In genomic region chrX:49001521-49002090, GRCh38 we compare ENCODE assay signal across 8 cellular contexts. TPM values are rescaled to one million over a fixed set of nuclear protein-coding genes. Genes with fewer than 3 reads are reported as not detected.
DNase-seq lines count a peak whose midpoint lies in the region; ATAC-seq and TF ChIP-seq lines count a peak whose summit lies in the region.

No MANE protein-coding gene starts in this region.

- peak overlapping the region; percentile 85 for H3K9ac ChIP-seq in Loucy (ENCODE audit: low read depth, low read length, poor library complexity, severe bottlenecking)

- H3K79me2 ChIP-seq in DOHH2 (ENCODE audit: control insufficient read depth, low read length), result peaks cover 20% of the 10 kb centered on the region
- peaks cover 26% of the 10 kb centered on the region for H3K79me2 ChIP-seq in Loucy (ENCODE audit: insufficient read depth, low read length)

- TF ChIP-seq CTCF in DOHH2 (IDR thresholded peaks at IDR 0.05; ENCODE audit: low read depth, low read length, poor library complexity, severe bottlenecking) (no peak), Loucy (conservative IDR thresholded peaks at IDR 0.05; ENCODE audit: low read length) (no peak), kidney epithelial cell (IDR thresholded peaks at IDR 0.05; ENCODE audit: insufficient read depth, low read length, poor library complexity, severe bottlenecking) (no peak)

- H2AFZ ChIP-seq in Loucy (ENCODE audit: low read length), result peak overlapping the region; percentile 99

- peaks cover 36% of the 10 kb centered on the region for H3K36me3 ChIP-seq in DOHH2 (ENCODE audit: control insufficient read depth, low read length)
- no peaks in the 10 kb centered on the region for H3K36me3 ChIP-seq in Loucy (ENCODE audit: insufficient read depth, low read length)
- no peaks in the 10 kb centered on the region for H3K36me3 ChIP-seq in kidney epithelial cell (ENCODE audit: control insufficient read depth, insufficient read depth, low read length)

- H3K27me3 ChIP-seq in DOHH2 (ENCODE audit: control insufficient read depth, low read length) (no peaks in the 10 kb centered on the region), Loucy (ENCODE audit: insufficient read depth, low read length, poor library complexity, severe bottlenecking) (no peaks in the 10 kb centered on the region), kidney epithelial cell (ENCODE audit: control insufficient read depth, insufficient read depth, low read length) (no peaks in the 10 kb centered on the region)

- H3F3A ChIP-seq in DOHH2 (ENCODE audit: control insufficient read depth, insufficient read depth) (no peaks in the 10 kb centered on the region), Loucy (ENCODE audit: low read depth) (no peaks in the 10 kb centered on the region)

- DNase-seq in UCSD-AML1 (lab: John Stamatoyannopoulos, UW; ENCODE audit: unreplicated experiment) (peak; percentile 60), cerebellar cortex (ENCODE audit: low spot score) (peak; percentile 19), kidney epithelial cell (ENCODE audit: low read depth) (no peak), NCI-H446 treated with DMSO at 0.1 percent for 48 hours (lab: John Stamatoyannopoulos, UW) (no peak)
- DNase-seq in stimulated activated CD4-positive, alpha-beta T cell treated with anti-CD3 and anti-CD28 coated beads, Interleukin-2, amount 100 ng/mL, for 4 hours (ENCODE audit: low read depth), result peak; percentile 24

- no peaks in the 10 kb centered on the region for H4K20me1 ChIP-seq in DOHH2 (ENCODE audit: control insufficient read depth, insufficient read depth, low read depth, low read length)
- peaks cover 19% of the 10 kb centered on the region for H4K20me1 ChIP-seq in Loucy (ENCODE audit: insufficient read depth, low read length, poor library complexity, severe bottlenecking)

- ATAC-seq in GM21825 (IDR thresholded peaks at IDR 0.05; ENCODE audit: unreplicated experiment), result peak; percentile 23

- H3K4me1 ChIP-seq in DOHH2 (ENCODE audit: control insufficient read depth, low read length) (peaks cover 21% of the 10 kb centered on the region), Loucy (ENCODE audit: insufficient read depth, low read length, poor library complexity, severe bottlenecking) (peaks cover 2% of the 10 kb centered on the region)

- H3K4me3 ChIP-seq in DOHH2 (ENCODE audit: low read length) (peak overlapping the region; percentile 99), Loucy (ENCODE audit: low read length, poor library complexity, severe bottlenecking) (peak overlapping the region; percentile 84), kidney epithelial cell (ENCODE audit: low read depth, low read length) (peak overlapping the region; percentile 54)

- H3K9me3 ChIP-seq in DOHH2 (ENCODE audit: control insufficient read depth, insufficient read depth, low read length), result no peaks in the 10 kb centered on the region
- H3K9me3 ChIP-seq in Loucy (ENCODE audit: insufficient read depth, low read depth, low read length), result no peaks in the 10 kb centered on the region

- peak overlapping the region; percentile 78 for H3K27ac ChIP-seq in DOHH2 (ENCODE audit: low read depth, low read length)

- peak overlapping the region; percentile 80 for H3K4me2 ChIP-seq in DOHH2 (ENCODE audit: low read length)
- peak overlapping the region; percentile 93 for H3K4me2 ChIP-seq in Loucy (ENCODE audit: low read depth, low read length, poor library complexity, severe bottlenecking)

- H3K9me2 ChIP-seq in DOHH2 (replicated peaks; ENCODE audit: control insufficient read depth, low read length) (no peaks in the 10 kb centered on the region; the same call in 1 of the 2 replicates), Loucy (replicated peaks; ENCODE audit: low read depth, low read length) (no peaks in the 10 kb centered on the region)

RNA-seq across cellular contexts. Expression of gene GRIPAP1, which starts 0.5 kb away (rescaled TPM):
- total RNA-seq in kidney epithelial cell, result 25.8 and 31.1 TPM in 2 replicates

RNA-seq across cellular contexts. Expression of gene KCND1, which starts 30.0 kb away (rescaled TPM):
- total RNA-seq in kidney epithelial cell, result 0.67 and 1.6 TPM in 2 replicates

RNA-seq across cellular contexts. Expression of gene TFE3, which starts 41.6 kb away (rescaled TPM):
- total RNA-seq in kidney epithelial cell, result 55.6 and 63.3 TPM in 2 replicates

RNA-seq across cellular contexts. Expression of gene OTUD5, which starts 44.2 kb away (rescaled TPM):
- 51.7 and 56.0 TPM in 2 replicates for total RNA-seq in kidney epithelial cell

RNA-seq across cellular contexts. Expression of gene CCDC120, which starts 57.2 kb away (rescaled TPM):
- total RNA-seq in kidney epithelial cell, result 5.5 and 6.4 TPM in 2 replicates

Comparison
In these comparisons a context has a peak if more than half of its experiments do, and no peak if none do; other contexts are left out.
1. DNase-seq: peak in UCSD-AML1 (single experiment), cerebellar cortex (single experiment) and stimulated activated CD4-positive, alpha-beta T cell treated with anti-CD3 and anti-CD28 coated beads, Interleukin-2, amount 100 ng/mL, for 4 hours (single experiment); none in kidney epithelial cell (single experiment) and NCI-H446 treated with DMSO at 0.1 percent for 48 hours (single experiment).
2. Peak in every context shown above with its lines, with median percentiles within 50 percentile points of each other: H3K4me3 ChIP-seq.